In genomic region chr11:75946531-75947530, GRCh38 we compare ENCODE assay signal across 2 cellular contexts.
TF ChIP-seq lines count a peak whose summit lies in the region.

No MANE protein-coding gene starts in this region.

TF ChIP-seq in HepG2, 621 proteins besides CTCF, POLR2A, EP300 and RAD21 (continued from another document):
- TF ChIP-seq HINFP (CRISPR knock-in tag; IDR thresholded peaks at IDR 0.05; ENCODE audit: low read depth) (no peak), PTBP1 (IDR thresholded peaks at IDR 0.05; ENCODE audit: low read depth, low read length, poor library complexity, severe bottlenecking) (no peak), ZNF776 (CRISPR knock-in tag; IDR thresholded peaks at IDR 0.05) (no peak), PBX3 (CRISPR knock-in tag; IDR thresholded peaks at IDR 0.05; ENCODE audit: borderline replicate concordance) (no peak)

TF ChIP-seq in SK-N-SH treated with all-trans-retinoic acid at 6 μM for 48 hours, 23 proteins besides CTCF, POLR2A, EP300 and RAD21 (continued from another document):
- TF ChIP-seq TSHZ2 (CRISPR knock-in tag; IDR thresholded peaks at IDR 0.05) (no peak), ZNF70 (CRISPR knock-in tag; IDR thresholded peaks at IDR 0.05) (no peak), GLIS3 (CRISPR knock-in tag; IDR thresholded peaks at IDR 0.05) (no peak), ARNTL (CRISPR knock-in tag; IDR thresholded peaks at IDR 0.05; ENCODE audit: borderline replicate concordance, low read depth) (no peak), ISL1 (CRISPR knock-in tag; IDR thresholded peaks at IDR 0.05) (no peak), ESRRG (CRISPR knock-in tag; IDR thresholded peaks at IDR 0.05) (no peak), PATZ1 (CRISPR knock-in tag; IDR thresholded peaks at IDR 0.05; ENCODE audit: borderline replicate concordance) (no peak), BACH2 (CRISPR knock-in tag; IDR thresholded peaks at IDR 0.05; ENCODE audit: borderline replicate concordance) (no peak)
TF ChIP-seq in SK-N-SH treated with all-trans-retinoic acid at 6 μM for 48 hours: peak in this region for 0.
